ENCODE assay signal across 15 cellular contexts in the genomic region with DNA sequence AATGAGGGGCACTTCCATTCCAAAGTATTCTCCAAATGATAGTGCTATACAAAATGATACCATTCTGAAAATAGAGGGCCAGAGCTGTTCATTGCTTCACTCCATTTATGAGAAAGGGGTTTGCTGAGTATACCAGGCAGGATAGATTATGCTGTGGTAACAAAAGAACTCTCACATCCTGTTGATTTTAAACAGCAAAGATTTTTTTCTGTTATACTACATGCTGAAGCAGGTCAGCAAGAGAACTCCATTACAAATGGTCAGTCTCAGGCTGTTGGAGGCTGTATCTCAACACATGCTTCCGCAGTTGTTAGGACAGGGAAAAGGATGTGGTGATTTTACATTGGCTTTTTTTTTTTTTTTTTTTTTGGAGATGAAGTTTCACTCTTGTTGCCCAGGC. TPM values are rescaled to one million over a fixed set of nuclear protein-coding genes. Genes with fewer than 3 reads are reported as not detected.
DNase-seq lines count a peak whose midpoint lies in the region; ATAC-seq and TF ChIP-seq lines count a peak whose summit lies in the region.
"Had no signal": no experiment of that assay in that cellular context is flagged by ENCODE, and none has a peak within 500 bp of the region (broad histone marks: within the 10 kb centered on the region; RNA-seq: fewer than 3 reads in every experiment).

No MANE protein-coding gene starts in this region.

- no peak overlapping the region for H3K18ac ChIP-seq in neuronal stem cell (ENCODE audit: low read length)

- H3K4me2 ChIP-seq in neuronal stem cell (ENCODE audit: insufficient read depth, low read length, poor library complexity, severe bottlenecking): no peak overlapping the region

- H2BK12ac ChIP-seq in neuronal stem cell (ENCODE audit: low read length): no peak overlapping the region

- H3K4me3 ChIP-seq in upper lobe of right lung (no peak overlapping the region), neuronal stem cell (ENCODE audit: low read length in 2 of 2) (no peak overlapping the region)
- H3K4me3 ChIP-seq: GM23248, mucosa of descending colon had no signal

- POLR2A ChIA-PET in CD4-positive, alpha-beta T cell (lab: Charles Lee): interaction anchor here (0.7 to 5.8 kb wide), 2 partner anchors 18 to 411 kb away, joined by 3 to 58 read pairs; a partner anchor contains a TSS
- POLR2A ChIA-PET in activated CD8-positive, alpha-beta T cell treated with anti-CD3 and anti-CD28 coated beads, Interleukin-2, amount 10 ng/mL, durations not matched to agents 7 days and 5 days (lab: Charles Lee): interaction anchor here (1.0 to 1.5 kb wide), 2 partner anchors 10 to 18 kb away, joined by 3 to 4 read pairs; no protein-coding TSS in a partner anchor

- H2AFZ ChIP-seq in neuronal stem cell (ENCODE audit: low read length): no peak overlapping the region
- H2AFZ ChIP-seq: GM23248 had no signal

- no peak for TF ChIP-seq CTCF in CD4-positive, alpha-beta T cell (IDR thresholded peaks at IDR 0.05)
- TF ChIP-seq CTCF in upper lobe of right lung (IDR thresholded peaks at IDR 0.05): no peak

- CTCF ChIA-PET in CD4-positive, alpha-beta T cell (lab: Charles Lee): interaction anchor here (2.3 kb wide), 1 partner anchor 10 kb away, joined by 9 read pairs; no protein-coding TSS in a partner anchor
- CTCF ChIA-PET in activated CD8-positive, alpha-beta T cell treated with anti-CD3 and anti-CD28 coated beads, Interleukin-2, amount 10 ng/mL, durations not matched to agents 7 days and 5 days (lab: Charles Lee): interaction anchor here (1.0 to 2.8 kb wide), 4 partner anchors 10 to 188 kb away, joined by 3 to 12 read pairs (median 4); no protein-coding TSS in a partner anchor

- no peak overlapping the region for H3K4ac ChIP-seq in neuronal stem cell (ENCODE audit: low read length)

- no peak overlapping the region for H3K9ac ChIP-seq in neuronal stem cell (ENCODE audit: low read depth, low read length, poor library complexity)
- H3K9ac ChIP-seq: GM23248 had no signal

- no peak overlapping the region for H2BK120ac ChIP-seq in neuronal stem cell (ENCODE audit: low read depth, low read length)

- no peak overlapping the region for H2BK15ac ChIP-seq in neuronal stem cell (ENCODE audit: low read length)

- no peak overlapping the region for H2BK5ac ChIP-seq in neuronal stem cell (ENCODE audit: low read length)

- H3K14ac ChIP-seq in neuronal stem cell (ENCODE audit: low read length): no peak overlapping the region

- no peak overlapping the region for H4K91ac ChIP-seq in neuronal stem cell (ENCODE audit: low read depth, low read length, poor library complexity)

- peak overlapping the region; percentile 55 for H3K4me3 Mint-ChIP-seq in CD4-positive, alpha-beta T cell
- peak overlapping the region; percentile 32 for H3K4me3 Mint-ChIP-seq in activated CD8-positive, alpha-beta T cell treated with anti-CD3 and anti-CD28 coated beads, Interleukin-2, amount 10 ng/mL, durations not matched to agents 7 days and 5 days

- peaks cover 7% of the 10 kb centered on the region for H3K36me3 Mint-ChIP-seq in CD4-positive, alpha-beta T cell (ENCODE audit: low read depth)
- peaks cover 4% of the 10 kb centered on the region for H3K36me3 Mint-ChIP-seq in activated CD8-positive, alpha-beta T cell treated with anti-CD3 and anti-CD28 coated beads, Interleukin-2, amount 10 ng/mL, durations not matched to agents 7 days and 5 days (ENCODE audit: low read depth)

- H3K9me3 Mint-ChIP-seq in CD4-positive, alpha-beta T cell: no peaks in the 10 kb centered on the region
- H3K9me3 Mint-ChIP-seq in activated CD8-positive, alpha-beta T cell treated with anti-CD3 and anti-CD28 coated beads, Interleukin-2, amount 10 ng/mL, durations not matched to agents 7 days and 5 days (ENCODE audit: insufficient read depth): no peaks in the 10 kb centered on the region

- H3K4me1 Mint-ChIP-seq in CD4-positive, alpha-beta T cell (ENCODE audit: low read depth): peaks cover 70% of the 10 kb centered on the region
- peaks cover 42% of the 10 kb centered on the region for H3K4me1 Mint-ChIP-seq in activated CD8-positive, alpha-beta T cell treated with anti-CD3 and anti-CD28 coated beads, Interleukin-2, amount 10 ng/mL, durations not matched to agents 7 days and 5 days (ENCODE audit: low read depth)

- no peak for ATAC-seq in CD4-positive, alpha-beta T cell (ENCODE audit: poor library complexity)
- ATAC-seq in GM21576 (IDR thresholded peaks at IDR 0.05; ENCODE audit: unreplicated experiment) (peak; percentile 19), GM18870 (IDR thresholded peaks at IDR 0.05; ENCODE audit: unreplicated experiment) (no peak), upper lobe of right lung (no peak)
- ATAC-seq in activated CD8-positive, alpha-beta T cell treated with anti-CD3 and anti-CD28 coated beads, Interleukin-2, amount 10 ng/mL, durations not matched to agents 7 days and 5 days: no peak
- ATAC-seq: mucosa of descending colon had no signal

- H3K36me3 ChIP-seq in upper lobe of right lung (no peaks in the 10 kb centered on the region), neuronal stem cell (replicated peaks in 1 of 2; ENCODE audit: control insufficient read depth in 2 of 2, insufficient read depth in 2 of 2, low read length in 2 of 2) (no peaks in the 10 kb centered on the region)

- H3K27me3 ChIP-seq in CD4-positive, alpha-beta T cell (ENCODE audit: control insufficient read depth, insufficient read depth, low read length): no peaks in the 10 kb centered on the region
- no peaks in the 10 kb centered on the region for H3K27me3 ChIP-seq in upper lobe of right lung
- H3K27me3 ChIP-seq in neuronal stem cell (ENCODE audit: control insufficient read depth in 3 of 3, insufficient read depth in 3 of 3, low read depth in 1 of 3, low read length in 3 of 3): no peaks in the 10 kb centered on the region

- intact Hi-C loops in CD4-positive, alpha-beta T cell (cut with DNase I, micrococcal nuclease): loop anchor here (5.0 to 10.0 kb wide), 4 partner anchors 49 to 1363 kb away; a partner anchor contains a TSS
- intact Hi-C loops in upper lobe of right lung (cut with DNase I): no loop called here

- H3K4me1 ChIP-seq in upper lobe of right lung: peaks cover 29% of the 10 kb centered on the region
- H3K4me1 ChIP-seq in neuronal stem cell (ENCODE audit: control insufficient read depth in 2 of 2, insufficient read depth in 1 of 2, low read depth in 1 of 2, low read length in 2 of 2): peaks cover 3 to 4% of the 10 kb centered on the region in 2 donors

- WGBS in neuronal stem cell (ENCODE audit: extremely low coverage in 2 of 2, insufficient read length in 2 of 2, insufficient replicate concordance in 1 of 2), 2 donors: no CpG with 5 or more reads among the region's 1 CpG

- H3K27ac Mint-ChIP-seq in CD4-positive, alpha-beta T cell: peak overlapping the region; percentile 85
- peak overlapping the region; percentile 68 for H3K27ac Mint-ChIP-seq in activated CD8-positive, alpha-beta T cell treated with anti-CD3 and anti-CD28 coated beads, Interleukin-2, amount 10 ng/mL, durations not matched to agents 7 days and 5 days

- DNase-seq in CD4-positive, alpha-beta T cell: no peak
- DNase-seq in activated CD8-positive, alpha-beta T cell treated with anti-CD3 and anti-CD28 coated beads, Interleukin-2, amount 10 ng/mL, durations not matched to agents 7 days and 5 days: no peak
- DNase-seq in iris pigment epithelial cell (ENCODE audit: low read depth) (peak; percentile 58), NCI-H510A (lab: John Stamatoyannopoulos, UW) (no peak), upper lobe of right lung (no peak), neuronal stem cell (ENCODE audit: low spot score) (no peak)
- DNase-seq: C1 segment of cervical spinal cord, cerebellar nuclear complex, mucosa of descending colon, NCI-H446 treated with DMSO at 0.1 percent for 48 hours, retina had no signal

- H2AK5ac ChIP-seq in neuronal stem cell (ENCODE audit: low read depth, low read length): no peak overlapping the region

- H3K9me3 ChIP-seq in CD4-positive, alpha-beta T cell (ENCODE audit: control insufficient read depth, low read length): no peaks in the 10 kb centered on the region
- H3K9me3 ChIP-seq in upper lobe of right lung (no peaks in the 10 kb centered on the region), neuronal stem cell (replicated peaks in 1 of 2; ENCODE audit: control insufficient read depth in 2 of 2, insufficient read depth in 1 of 2, low read depth in 1 of 2, low read length in 2 of 2) (no peaks in the 10 kb centered on the region)
- H3K9me3 ChIP-seq: mucosa of descending colon had no signal

- no peak overlapping the region for H4K8ac ChIP-seq in neuronal stem cell (ENCODE audit: low read depth, low read length)

- no peaks in the 10 kb centered on the region for H3K27me3 Mint-ChIP-seq in CD4-positive, alpha-beta T cell
- no peaks in the 10 kb centered on the region for H3K27me3 Mint-ChIP-seq in activated CD8-positive, alpha-beta T cell treated with anti-CD3 and anti-CD28 coated beads, Interleukin-2, amount 10 ng/mL, durations not matched to agents 7 days and 5 days (ENCODE audit: low read depth)

- H3K79me1 ChIP-seq in neuronal stem cell (ENCODE audit: low read depth, low read length): peaks cover 4% of the 10 kb centered on the region

- no peak overlapping the region for H3K27ac ChIP-seq in CD4-positive, alpha-beta T cell (ENCODE audit: low read depth, low read length)
- H3K27ac ChIP-seq in upper lobe of right lung (no peak overlapping the region), neuronal stem cell (replicated peaks; ENCODE audit: low read length) (no peak overlapping the region)
- H3K27ac ChIP-seq: GM23248 had no signal

- no peak overlapping the region for H3K23ac ChIP-seq in neuronal stem cell (ENCODE audit: low read depth, low read length, poor library complexity)

RNA-seq across cellular contexts. Expression of a gene that starts 13.7 kb away (rescaled TPM):
- total RNA-seq in CD4-positive, alpha-beta T cell: 10 to 100 TPM; 17.7 to 18.6 TPM
- total RNA-seq in activated CD8-positive, alpha-beta T cell treated with anti-CD3 and anti-CD28 coated beads, Interleukin-2, amount 10 ng/mL, durations not matched to agents 7 days and 5 days: 10 to 100 TPM; 16.6 to 17.0 TPM
- total RNA-seq in upper lobe of right lung: 34.0 TPM
- 31.5 TPM for polyA plus RNA-seq in neuronal stem cell (2013, experiment 1 of 2)
- 30.7 TPM for polyA plus RNA-seq in neuronal stem cell (2013, experiment 2 of 2)

RNA-seq across cellular contexts. Expression of a gene that starts 16.1 kb away (rescaled TPM):
- total RNA-seq in CD4-positive, alpha-beta T cell: 10 to 100 TPM; 18.4 TPM
- 10 to 100 TPM; 12.4 to 14.1 TPM for total RNA-seq in activated CD8-positive, alpha-beta T cell treated with anti-CD3 and anti-CD28 coated beads, Interleukin-2, amount 10 ng/mL, durations not matched to agents 7 days and 5 days
- total RNA-seq in upper lobe of right lung: 1.2 TPM
- not detected for polyA plus RNA-seq in neuronal stem cell (2013, experiment 1 of 2)
- polyA plus RNA-seq in neuronal stem cell (2013, experiment 2 of 2): not detected
- total RNA-seq: GM23248, HT-29 had no signal
